1 cellular context compared by ENCODE assay signal in genomic region chr3:17742092-17742836, GRCh38.
TF ChIP-seq lines count a peak whose summit lies in the region.

Gene TBC1D5, minus strand, starts transcription at chr3:17742631. Its CDS starts 234,061 bp downstream, at chr3:17508570.

TF ChIP-seq in HEK293, 187 proteins besides CTCF, POLR2A, EP300 and RAD21 (continued from another document and continues in another):
- TF ChIP-seq REST (tag by site-specific recombination; IDR thresholded peaks at IDR 0.05), result peak; percentile 39; the same call in 1 of the 2 replicates
- no peak for TF ChIP-seq ZNF510 (tag by site-specific recombination; IDR thresholded peaks at IDR 0.05; ENCODE audit: insufficient replicate concordance)
- peak; percentile 99 for TF ChIP-seq ZFHX2 (tag by site-specific recombination; conservative IDR thresholded peaks at IDR 0.05)
- 0 out of 2 replicates have a peak, but pooled peaks have one; percentile 8 for TF ChIP-seq OSR2 (tag by site-specific recombination; IDR thresholded peaks at IDR 0.05)
- peak; percentile 89 for TF ChIP-seq KLF8 (tag by site-specific recombination; IDR thresholded peaks at IDR 0.05)
- peak; percentile 81 for TF ChIP-seq ZNF121 (tag by site-specific recombination; IDR thresholded peaks at IDR 0.05)
- no peak for TF ChIP-seq RBAK (tag by site-specific recombination; IDR thresholded peaks at IDR 0.05)
- TF ChIP-seq ZNF335 (tag by site-specific recombination; conservative IDR thresholded peaks at IDR 0.05), result peak; percentile 74; the same call in 1 of the 2 replicates
- TF ChIP-seq ZNF10 (tag by site-specific recombination; IDR thresholded peaks at IDR 0.05), result no peak
- no peak for TF ChIP-seq TRIM28 (IDR thresholded peaks at IDR 0.05; ENCODE audit: borderline replicate concordance, low read length)
- peak; percentile 95 for TF ChIP-seq ZNF324 (tag by site-specific recombination; IDR thresholded peaks at IDR 0.05)
- peak; percentile 72; the same call in 1 of the 2 replicates for TF ChIP-seq ZNF639 (tag by site-specific recombination; IDR thresholded peaks at IDR 0.05)
- peak; percentile 53; the same call in 1 of the 2 replicates for TF ChIP-seq ZNF2 (tag by site-specific recombination; IDR thresholded peaks at IDR 0.05)
- peak; percentile 77 for TF ChIP-seq PRDM10 (tag by site-specific recombination; IDR thresholded peaks at IDR 0.05)
- peak; percentile 63; the same call in 1 of the 2 replicates for TF ChIP-seq ZSCAN16 (tag by site-specific recombination; IDR thresholded peaks at IDR 0.05)
- no peak for TF ChIP-seq ZNF488 (tag by site-specific recombination; IDR thresholded peaks at IDR 0.05)
- TF ChIP-seq GFI1B (tag by site-specific recombination; IDR thresholded peaks at IDR 0.05), result 0 out of 2 replicates have a peak, but pooled peaks have one; percentile 67
- peak; percentile 91 for TF ChIP-seq ZNF423 (tag by site-specific recombination; IDR thresholded peaks at IDR 0.05)
- 0 out of 2 replicates have a peak, but pooled peaks have one; percentile 73 for TF ChIP-seq ZNF837 (tag by site-specific recombination; IDR thresholded peaks at IDR 0.05)
- TF ChIP-seq ZFP37 (tag by site-specific recombination; IDR thresholded peaks at IDR 0.05), result peak; percentile 86
- no peak for TF ChIP-seq ZNF114 (tag by site-specific recombination; IDR thresholded peaks at IDR 0.05)
- no peak for TF ChIP-seq ZNF184 (tag by site-specific recombination; IDR thresholded peaks at IDR 0.05)
- TF ChIP-seq ZNF654 (tag by site-specific recombination; IDR thresholded peaks at IDR 0.05; ENCODE audit: low read depth), result no peak
- TF ChIP-seq BCL6B (tag by site-specific recombination; IDR thresholded peaks at IDR 0.05), result no peak
- TF ChIP-seq, protein P1, sequence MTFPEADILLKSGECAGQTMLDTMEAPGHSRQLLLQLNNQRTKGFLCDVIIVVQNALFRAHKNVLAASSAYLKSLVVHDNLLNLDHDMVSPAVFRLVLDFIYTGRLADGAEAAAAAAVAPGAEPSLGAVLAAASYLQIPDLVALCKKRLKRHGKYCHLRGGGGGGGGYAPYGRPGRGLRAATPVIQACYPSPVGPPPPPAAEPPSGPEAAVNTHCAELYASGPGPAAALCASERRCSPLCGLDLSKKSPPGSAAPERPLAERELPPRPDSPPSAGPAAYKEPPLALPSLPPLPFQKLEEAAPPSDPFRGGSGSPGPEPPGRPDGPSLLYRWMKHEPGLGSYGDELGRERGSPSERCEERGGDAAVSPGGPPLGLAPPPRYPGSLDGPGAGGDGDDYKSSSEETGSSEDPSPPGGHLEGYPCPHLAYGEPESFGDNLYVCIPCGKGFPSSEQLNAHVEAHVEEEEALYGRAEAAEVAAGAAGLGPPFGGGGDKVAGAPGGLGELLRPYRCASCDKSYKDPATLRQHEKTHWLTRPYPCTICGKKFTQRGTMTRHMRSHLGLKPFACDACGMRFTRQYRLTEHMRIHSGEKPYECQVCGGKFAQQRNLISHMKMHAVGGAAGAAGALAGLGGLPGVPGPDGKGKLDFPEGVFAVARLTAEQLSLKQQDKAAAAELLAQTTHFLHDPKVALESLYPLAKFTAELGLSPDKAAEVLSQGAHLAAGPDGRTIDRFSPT (tag by site-specific recombination; IDR thresholded peaks at IDR 0.05), result peak; percentile 76; the same call in 1 of the 2 replicates
- TF ChIP-seq HOXD13 (CRISPR knock-in tag; IDR thresholded peaks at IDR 0.05; ENCODE audit: borderline replicate concordance), result no peak
- no peak for TF ChIP-seq ZNF16 (tag by site-specific recombination; IDR thresholded peaks at IDR 0.05; ENCODE audit: low read depth)
- 0 out of 2 replicates have a peak, but pooled peaks have one; percentile 69 for TF ChIP-seq HOXC10 (CRISPR knock-in tag; IDR thresholded peaks at IDR 0.05)
- TF ChIP-seq ZNF677 (tag by site-specific recombination; IDR thresholded peaks at IDR 0.05), result no peak
- TF ChIP-seq, protein P2, sequence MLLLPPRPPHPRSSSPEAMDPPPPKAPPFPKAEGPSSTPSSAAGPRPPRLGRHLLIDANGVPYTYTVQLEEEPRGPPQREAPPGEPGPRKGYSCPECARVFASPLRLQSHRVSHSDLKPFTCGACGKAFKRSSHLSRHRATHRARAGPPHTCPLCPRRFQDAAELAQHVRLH (tag by site-specific recombination; IDR thresholded peaks at IDR 0.05), result peak; percentile 72; the same call in 1 of the 2 replicates
- TF ChIP-seq ZNF610 (tag by site-specific recombination; IDR thresholded peaks at IDR 0.05; ENCODE audit: borderline replicate concordance), result peak; percentile 81; the same call in 1 of the 2 replicates
- TF ChIP-seq ZNF624 (tag by site-specific recombination; IDR thresholded peaks at IDR 0.05), result no peak
- peak; percentile 91 for TF ChIP-seq GLIS1 (tag by site-specific recombination; IDR thresholded peaks at IDR 0.05)
- peak; percentile 92 for TF ChIP-seq ZSCAN30 (tag by site-specific recombination; IDR thresholded peaks at IDR 0.05)
- TF ChIP-seq ZNF138 (tag by site-specific recombination; IDR thresholded peaks at IDR 0.05; ENCODE audit: borderline replicate concordance), result no peak
- TF ChIP-seq ZNF561 (tag by site-specific recombination; IDR thresholded peaks at IDR 0.05; ENCODE audit: borderline replicate concordance), result peak; percentile 90; the same call in 1 of the 2 replicates
- TF ChIP-seq ZNF521 (tag by site-specific recombination; IDR thresholded peaks at IDR 0.05), result no peak
- TF ChIP-seq ZNF785 (tag by site-specific recombination; IDR thresholded peaks at IDR 0.05), result peak; percentile 93
- TF ChIP-seq, protein P3, sequence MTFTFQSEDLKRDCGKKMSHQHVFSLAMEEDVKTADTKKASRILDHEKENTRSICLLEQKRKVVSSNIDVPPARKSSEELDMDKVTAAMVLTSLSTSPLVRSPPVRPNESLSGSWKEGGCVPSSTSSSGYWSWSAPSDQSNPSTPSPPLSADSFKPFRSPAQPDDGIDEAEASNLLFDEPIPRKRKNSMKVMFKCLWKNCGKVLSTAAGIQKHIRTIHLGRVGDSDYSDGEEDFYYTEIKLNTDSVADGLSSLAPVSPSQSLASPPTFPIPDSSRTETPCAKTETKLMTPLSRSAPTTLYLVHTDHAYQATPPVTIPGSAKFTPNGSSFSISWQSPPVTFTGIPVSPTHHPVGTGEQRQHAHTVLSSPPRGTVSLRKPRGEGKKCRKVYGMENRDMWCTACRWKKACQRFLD (tag by site-specific recombination; IDR thresholded peaks at IDR 0.05), result no peak
- TF ChIP-seq ZNF548 (tag by site-specific recombination; IDR thresholded peaks at IDR 0.05), result no peak
- peak; percentile 70; the same call in 1 of the 2 replicates for TF ChIP-seq MZF1 (tag by site-specific recombination; IDR thresholded peaks at IDR 0.05; ENCODE audit: borderline replicate concordance)
- TF ChIP-seq BCL11A (tag by site-specific recombination; IDR thresholded peaks at IDR 0.05; ENCODE audit: low read depth), result peak; percentile 93
- peak; percentile 87 for TF ChIP-seq ZXDB (tag by site-specific recombination; IDR thresholded peaks at IDR 0.05)
- no peak; the same call in 1 of the 2 replicates for TF ChIP-seq ZNF623 (tag by site-specific recombination; IDR thresholded peaks at IDR 0.05)
- 0 out of 2 replicates have a peak, but pooled peaks have one; percentile 22 for TF ChIP-seq PBX3 (CRISPR knock-in tag; IDR thresholded peaks at IDR 0.05)
- peak; percentile 63; the same call in 1 of the 2 replicates for TF ChIP-seq ZNF76 (tag by site-specific recombination; IDR thresholded peaks at IDR 0.05; ENCODE audit: borderline replicate concordance, low read depth)
- TF ChIP-seq, protein P4, sequence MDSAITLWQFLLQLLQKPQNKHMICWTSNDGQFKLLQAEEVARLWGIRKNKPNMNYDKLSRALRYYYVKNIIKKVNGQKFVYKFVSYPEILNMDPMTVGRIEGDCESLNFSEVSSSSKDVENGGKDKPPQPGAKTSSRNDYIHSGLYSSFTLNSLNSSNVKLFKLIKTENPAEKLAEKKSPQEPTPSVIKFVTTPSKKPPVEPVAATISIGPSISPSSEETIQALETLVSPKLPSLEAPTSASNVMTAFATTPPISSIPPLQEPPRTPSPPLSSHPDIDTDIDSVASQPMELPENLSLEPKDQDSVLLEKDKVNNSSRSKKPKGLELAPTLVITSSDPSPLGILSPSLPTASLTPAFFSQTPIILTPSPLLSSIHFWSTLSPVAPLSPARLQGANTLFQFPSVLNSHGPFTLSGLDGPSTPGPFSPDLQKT (IDR thresholded peaks at IDR 0.05; ENCODE audit: borderline replicate concordance, low read depth, low read length), result no peak
- TF ChIP-seq ZFP69B (tag by site-specific recombination; IDR thresholded peaks at IDR 0.05), result peak; percentile 78; the same call in 1 of the 2 replicates
- TF ChIP-seq ZNF701 (tag by site-specific recombination; IDR thresholded peaks at IDR 0.05), result no peak
- TF ChIP-seq ZBTB8A (tag by site-specific recombination; IDR thresholded peaks at IDR 0.05), result peak; percentile 93
